2 cellular contexts compared by ENCODE assay signal in the genomic region with DNA sequence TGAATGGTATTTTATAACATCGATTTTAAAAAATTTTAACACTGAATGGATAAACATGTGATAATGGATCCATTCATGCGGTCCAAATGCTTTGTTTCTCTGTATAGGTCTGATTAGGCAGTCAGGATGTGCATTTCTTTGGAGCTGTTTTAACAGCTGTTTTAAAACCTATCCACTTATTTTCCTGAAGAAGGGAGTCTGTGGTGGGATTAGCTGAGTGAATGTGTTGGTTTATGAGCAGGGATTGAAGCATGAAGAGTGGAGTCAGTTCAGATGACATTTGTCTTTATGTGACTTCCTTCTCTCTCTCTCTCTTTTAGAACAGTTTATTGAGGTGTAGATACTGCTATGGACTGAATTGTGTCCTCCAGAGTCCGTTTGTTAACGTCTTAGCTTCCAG.
TF ChIP-seq lines count a peak whose summit lies in the region.

No MANE protein-coding gene starts in this region.

TF ChIP-seq in IMR-90, 13 proteins besides CTCF, POLR2A, EP300 and RAD21:
- TF ChIP-seq, protein P1, sequence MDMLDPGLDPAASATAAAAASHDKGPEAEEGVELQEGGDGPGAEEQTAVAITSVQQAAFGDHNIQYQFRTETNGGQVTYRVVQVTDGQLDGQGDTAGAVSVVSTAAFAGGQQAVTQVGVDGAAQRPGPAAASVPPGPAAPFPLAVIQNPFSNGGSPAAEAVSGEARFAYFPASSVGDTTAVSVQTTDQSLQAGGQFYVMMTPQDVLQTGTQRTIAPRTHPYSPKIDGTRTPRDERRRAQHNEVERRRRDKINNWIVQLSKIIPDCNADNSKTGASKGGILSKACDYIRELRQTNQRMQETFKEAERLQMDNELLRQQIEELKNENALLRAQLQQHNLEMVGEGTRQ (IDR thresholded peaks at IDR 0.05; ENCODE audit: low read depth, low read length): no peak
- TF ChIP-seq RCOR1 (IDR thresholded peaks at IDR 0.05; ENCODE audit: insufficient replicate concordance, low read length): no peak
- no peak for TF ChIP-seq CEBPB (IDR thresholded peaks at IDR 0.05; ENCODE audit: low read depth, low read length)
- TF ChIP-seq SMC3 (IDR thresholded peaks at IDR 0.05; ENCODE audit: low read depth, low read length): no peak
- no peak for TF ChIP-seq FOS (IDR thresholded peaks at IDR 0.05; ENCODE audit: low read depth, low read length)
- TF ChIP-seq MAFK (IDR thresholded peaks at IDR 0.05; ENCODE audit: low read depth, low read length): no peak
- TF ChIP-seq RFX5 (IDR thresholded peaks at IDR 0.05; ENCODE audit: low read depth, low read length): no peak
- no peak for TF ChIP-seq NFE2L2 (IDR thresholded peaks at IDR 0.05; ENCODE audit: low read depth, low read length)

TF ChIP-seq in endothelial cell of umbilical vein, 7 proteins besides CTCF, POLR2A, EP300 and RAD21:
- no peak for TF ChIP-seq JUN (IDR thresholded peaks at IDR 0.05; ENCODE audit: borderline replicate concordance, insufficient read depth, insufficient read length, low read depth)
TF ChIP-seq in endothelial cell of umbilical vein: peak in this region for 0.
